Comparison of ENCODE assay signal across 8 cellular contexts in the genomic region with DNA sequence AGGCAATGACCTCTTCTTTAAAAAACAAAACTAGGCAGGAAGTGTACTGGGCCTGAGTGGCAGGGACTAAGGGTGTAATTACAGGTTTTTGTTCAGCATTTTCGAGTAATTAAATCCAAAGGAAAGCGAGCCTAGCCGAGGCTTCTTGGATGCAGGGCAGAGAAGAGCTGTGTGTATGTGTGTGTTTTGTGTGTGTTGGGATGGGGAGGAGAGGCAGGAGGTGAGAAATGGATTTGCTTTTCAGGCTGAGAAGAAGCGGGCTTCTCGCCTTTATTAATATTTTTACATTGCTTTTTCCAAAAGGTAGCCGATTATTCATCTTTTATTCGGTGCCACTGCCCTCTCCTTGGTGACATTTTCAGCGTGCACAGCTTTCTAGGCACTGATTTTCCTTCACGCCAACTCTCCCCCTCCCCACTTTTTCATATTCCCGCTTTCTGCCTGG. TPM values are rescaled to one million over a fixed set of nuclear protein-coding genes. Genes with fewer than 3 reads are reported as not detected.
DNase-seq lines count a peak whose midpoint lies in the region; ATAC-seq and TF ChIP-seq lines count a peak whose summit lies in the region.

No MANE protein-coding gene starts in this region.

- H3K4me1 ChIP-seq in PC-3 (ENCODE audit: insufficient read depth, low read length) (peaks cover 88% of the 10 kb centered on the region), esophagus squamous epithelium (peaks cover 72 to 100% (median 84%) of the 10 kb centered on the region in 3 donors)

- intact Hi-C loops in PC-3 (cut with micrococcal nuclease), result no loop called here
- intact Hi-C loops in esophagus squamous epithelium (cut with DNase I), result no loop called here

- TSS peak; percentile 18 for BruUV-seq in PC-3 (replicated peaks; lab: Mats Ljungman, UMichigan)

- H3K36me3 Mint-ChIP-seq in stimulated activated memory B cell treated with anti-CD40 and anti-IgM and Interleukin-4, amounts not matched to agents 10 μg/mL and 1 μg/mL and 100 μg/mL, for 72 hours, result no peaks in the 10 kb centered on the region

- H3K4me1 Mint-ChIP-seq in stimulated activated memory B cell treated with anti-CD40 and anti-IgM and Interleukin-4, amounts not matched to agents 10 μg/mL and 1 μg/mL and 100 μg/mL, for 72 hours, result peaks cover 84% of the 10 kb centered on the region

- H4K20me1 ChIP-seq in PC-3 (ENCODE audit: low read length), result no peaks in the 10 kb centered on the region

- H3K36me3 ChIP-seq in PC-3 (ENCODE audit: low read depth, low read length), result no peaks in the 10 kb centered on the region
- no peaks in the 10 kb centered on the region for H3K36me3 ChIP-seq in esophagus squamous epithelium

- no peaks in the 10 kb centered on the region for H3K27me3 ChIP-seq in PC-3 (ENCODE audit: low read length)
- no peaks in the 10 kb centered on the region for H3K27me3 ChIP-seq in esophagus squamous epithelium

- H3K9me3 ChIP-seq in PC-3 (ENCODE audit: low read length) (no peaks in the 10 kb centered on the region), esophagus squamous epithelium (no peaks in the 10 kb centered on the region)

- peak overlapping the region; percentile 85 for H3K9ac ChIP-seq in PC-3 (ENCODE audit: low read length)

- WGBS in esophagus squamous epithelium, 2 donors, result 64 to 79% methylated on average over 10 of the region's 10 CpGs

- DNase-seq in DMS79 treated with DMSO at 0.1 percent for 48 hours (lab: John Stamatoyannopoulos, UW) (peak; percentile 89), DMS79 (lab: John Stamatoyannopoulos, UW) (no peak), PC-3 (no peak), esophagus squamous epithelium (lab: John Stamatoyannopoulos, UW) (no peak), AG08396 (ENCODE audit: low spot score) (no peak), superior temporal gyrus (ENCODE audit: extremely low spot score) (no peak)
- DNase-seq in stimulated activated CD8-positive, alpha-beta memory T cell treated with anti-CD3 and anti-CD28 coated beads, Interleukin-4, amount 100 ng/mL, for 48 hours, result no peak

- H3K79me2 ChIP-seq in PC-3 (ENCODE audit: low read length), result peaks cover 27% of the 10 kb centered on the region

- peak overlapping the region; percentile 34 for H3K27ac Mint-ChIP-seq in stimulated activated memory B cell treated with anti-CD40 and anti-IgM and Interleukin-4, amounts not matched to agents 10 μg/mL and 1 μg/mL and 100 μg/mL, for 72 hours

- H3K27me3 Mint-ChIP-seq in stimulated activated memory B cell treated with anti-CD40 and anti-IgM and Interleukin-4, amounts not matched to agents 10 μg/mL and 1 μg/mL and 100 μg/mL, for 72 hours, result no peaks in the 10 kb centered on the region

- CTCF ChIA-PET in PC-3 (lab: Charles Lee), result no interaction called here

- no peaks in the 10 kb centered on the region for H3K9me3 Mint-ChIP-seq in stimulated activated memory B cell treated with anti-CD40 and anti-IgM and Interleukin-4, amounts not matched to agents 10 μg/mL and 1 μg/mL and 100 μg/mL, for 72 hours

- no peak for TF ChIP-seq POLR2A in esophagus squamous epithelium (IDR thresholded peaks at IDR 0.05)

- H3K4me3 ChIP-seq in PC-3 (ENCODE audit: low read length) (peak overlapping the region; percentile 59; the same call in 1 of the 2 replicates), esophagus squamous epithelium (no peak overlapping the region)

- peak overlapping the region; percentile 81 for H3K4me2 ChIP-seq in PC-3 (ENCODE audit: low read length)

- H3K27ac ChIP-seq in PC-3 (ENCODE audit: low read length) (peak overlapping the region; percentile 94), esophagus squamous epithelium (peak overlapping the region; percentile 57 to 100 (median 98))

- POLR2A ChIA-PET in PC-3 (lab: Charles Lee; ENCODE audit: unreplicated experiment), result no interaction called here

- no peak overlapping the region for H2AFZ ChIP-seq in PC-3 (ENCODE audit: low read length)

- no peak for ATAC-seq in PC-3
- no peak for ATAC-seq in stimulated activated memory B cell treated with anti-CD40 and anti-IgM and Interleukin-4, amounts not matched to agents 10 μg/mL and 1 μg/mL and 100 μg/mL, for 72 hours

- no peak overlapping the region for H3K4me3 Mint-ChIP-seq in stimulated activated memory B cell treated with anti-CD40 and anti-IgM and Interleukin-4, amounts not matched to agents 10 μg/mL and 1 μg/mL and 100 μg/mL, for 72 hours

- H3K9me2 ChIP-seq in PC-3 (replicated peaks; ENCODE audit: low read length), result no peaks in the 10 kb centered on the region

- peaks cover 40% of the 10 kb centered on the region for H3F3A ChIP-seq in PC-3 (ENCODE audit: low read length, unreplicated experiment)

- no peak for TF ChIP-seq CTCF in PC-3 (conservative IDR thresholded peaks at IDR 0.05; ENCODE audit: low read depth, low read length)
- TF ChIP-seq CTCF in esophagus squamous epithelium (IDR thresholded peaks at IDR 0.05), result no peak

RNA-seq across cellular contexts. Expression of gene IRF2BPL, which starts 8.9 kb away (rescaled TPM):
- total RNA-seq in PC-3 (2014; rRNA removed), result 113 and 146 TPM in 2 replicates
- total RNA-seq in esophagus squamous epithelium, result 10 to 100 TPM; 15.8 to 28.8 (median 24.0) TPM
